20 cellular contexts compared by ENCODE assay signal in the genomic region with DNA sequence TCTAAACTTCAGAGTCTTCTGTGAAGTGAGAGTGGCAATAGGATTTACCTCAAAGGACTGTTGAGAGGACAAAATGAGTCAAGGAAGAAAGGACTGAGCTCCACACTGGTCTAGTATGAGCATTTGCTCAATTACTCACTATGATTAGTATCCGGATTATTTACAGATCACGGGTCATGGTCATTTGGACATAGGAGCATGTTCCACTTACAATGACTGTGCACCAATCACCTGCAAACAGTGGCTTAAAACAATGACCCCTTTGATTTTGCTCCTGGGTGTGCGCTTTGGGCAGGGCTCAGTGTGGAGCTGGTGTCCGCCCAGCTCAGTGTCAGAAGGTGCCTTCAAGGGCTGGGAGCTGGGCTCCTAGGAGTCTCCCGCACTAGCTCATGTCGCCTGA.
"Had no signal": no experiment of that assay in that cellular context is flagged by ENCODE, and none has a peak within 500 bp of the region (broad histone marks: within the 10 kb centered on the region; RNA-seq: fewer than 3 reads in every experiment).

No MANE protein-coding gene starts in this region.

- H3K27ac ChIP-seq: dorsolateral prefrontal cortex, gastrocnemius medialis, lower lobe of right lung, neutrophil, pancreas, stomach, testis, tibial artery, upper lobe of left lung had no signal

- H3K9me3 ChIP-seq: gastrocnemius medialis, lower lobe of right lung, neutrophil, pancreas, testis, tibial artery, upper lobe of left lung had no signal

- H3K4me3 ChIP-seq: dorsolateral prefrontal cortex, gastrocnemius medialis, lower lobe of right lung, pancreas, smooth muscle cell, stomach, testis, tibial artery, upper lobe of left lung had no signal

- ATAC-seq: gastrocnemius medialis; left ventricle myocardium superior; lower lobe of right lung; natural killer cell; pancreas; sciatic nerve; stimulated activated effector memory CD8-positive, alpha-beta T cell treated with anti-CD3 and anti-CD28 coated beads, Interleukin-12 subunit alpha, Interleukin-12 subunit beta, amount 100 ng/mL, for 72 hours had no signal

- DNase-seq: dorsolateral prefrontal cortex; effector CD4-positive, alpha-beta T cell; foreskin fibroblast; gastrocnemius medialis; head of caudate nucleus; left ventricle myocardium superior; lower lobe of right lung; natural killer cell; pancreas; stimulated activated CD4-positive, alpha-beta T cell treated with anti-CD3 and anti-CD28 coated beads, Interleukin-2, amount 100 ng/mL, for 24 hours; stimulated activated CD4-positive, alpha-beta T cell treated with anti-CD3 and anti-CD28 coated beads, Interleukin-4, amount 100 ng/mL, for 24 hours; stimulated activated naive CD4-positive, alpha-beta T cell treated with Interleukin-2 at 50 U/mL for 16 hours; stomach; testis; tibial artery; upper lobe of left lung had no signal

- H3K4me2 ChIP-seq: smooth muscle cell had no signal

- H3K36me3 ChIP-seq: gastrocnemius medialis, lower lobe of right lung, neutrophil, pancreas, stomach, tibial artery, upper lobe of left lung had no signal

- H3K27me3 ChIP-seq: neutrophil, pancreas, testis, upper lobe of left lung had no signal

- H3K4me1 ChIP-seq: gastrocnemius medialis, lower lobe of right lung, pancreas, stomach, upper lobe of left lung had no signal
